ENCODE assay signal across 9 cellular contexts in genomic region chr20:63177134-63177784, GRCh38. TPM values are rescaled to one million over a fixed set of nuclear protein-coding genes. Genes with fewer than 3 reads are reported as not detected.
A peak's percentile ranks its signal among the peaks of the same experiment; 100 is the strongest.
DNase-seq lines count a peak whose midpoint lies in the region; ATAC-seq, FAIRE-seq and TF ChIP-seq lines count a peak whose summit lies in the region.
"Had no signal": no experiment of that assay in that cellular context is flagged by ENCODE, and none has a peak within 500 bp of the region (broad histone marks: within the 10 kb centered on the region; RNA-seq: fewer than 3 reads in every experiment).

No MANE protein-coding gene starts in this region.

- TF ChIP-seq POLR2A in GM12878 (IDR thresholded peaks at IDR 0.05; ENCODE audit: low read depth, low read length) = no peak

- POLR2A ChIA-PET in GM12878 (lab: Charles Lee) = no interaction called here

- BruUV-seq in GM12878 (replicated peaks; lab: Mats Ljungman, UMichigan) = no TSS peak

- SMC1A ChIA-PET in GM12878 (lab: Charles Lee; ENCODE audit: uncharacterized antibody, unreplicated experiment) = no interaction called here

- H3K79me2 ChIP-seq in GM23338 (replicated peaks; ENCODE audit: insufficient read depth) (no peaks in the 10 kb centered on the region), GM12878 (ENCODE audit: control insufficient read depth, insufficient read depth, low read length) (no peaks in the 10 kb centered on the region)

- H3K9ac ChIP-seq in GM12878 (ENCODE audit: control insufficient read depth, insufficient read depth, low read length) = no peak overlapping the region

- TF ChIP-seq RAD21 in GM12878 (IDR thresholded peaks at IDR 0.05; ENCODE audit: insufficient read depth, low read depth, low read length) = no peak

- H3F3A ChIP-seq in GM23338 (replicated peaks; ENCODE audit: low read depth) = no peaks in the 10 kb centered on the region

- H3K4me3 ChIP-seq in GM23338 (peak overlapping the region; percentile 69), GM12878 (no peak overlapping the region)

- no peaks in the 10 kb centered on the region for H3K9me3 Mint-ChIP-seq in GM23338
- H3K9me3 Mint-ChIP-seq in naive B cell = no peaks in the 10 kb centered on the region

- in situ Hi-C loops in GM12878 (cut with MboI) = no loop called here

- H3K4me2 ChIP-seq in GM23338 (peak overlapping the region; percentile 89), GM12878 (ENCODE audit: control insufficient read depth, insufficient read depth) (no peak overlapping the region)

- H3K27me3 Mint-ChIP-seq in GM23338 (ENCODE audit: insufficient read depth, low read depth, poor library complexity) = peaks cover 57% of the 10 kb centered on the region
- H3K27me3 Mint-ChIP-seq in naive B cell = peaks cover 11 to 71% (median 54%) of the 10 kb centered on the region in 3 donors

- H3K27ac ChIP-seq in GM23338 (ENCODE audit: low read depth) = no peak overlapping the region
- no peak overlapping the region for H3K27ac ChIP-seq in GM12878 (ENCODE audit: control insufficient read depth, insufficient read depth)

- TF ChIP-seq CTCF in GM23338 (conservative IDR thresholded peaks at IDR 0.05; ENCODE audit: low read depth in 2 of 2) (peak in 1 of 2 experiments; percentile 25; a peak in 1 of 4 replicates), GM12878 (IDR thresholded peaks at IDR 0.05 in 2 of 3, conservative IDR thresholded peaks at IDR 0.05 in 1 of 3; ENCODE audit: control insufficient read depth in 2 of 3, extremely low read depth in 1 of 3, insufficient read depth in 1 of 3, low read depth in 3 of 3, low read length in 3 of 3) (no peak)

- H3K9me2 ChIP-seq in GM23338 (ENCODE audit: insufficient read depth) = no peaks in the 10 kb centered on the region

- intact Hi-C loops in GM12878 (cut with micrococcal nuclease; ENCODE audit: unreplicated experiment) = loop anchor here (2.0 kb wide), 1 partner anchor 204 kb away; no protein-coding TSS in a partner anchor

- no peak overlapping the region for H3K27ac Mint-ChIP-seq in GM23338
- H3K27ac Mint-ChIP-seq in naive B cell = no peak overlapping the region

- H3K27me3 ChIP-seq in GM23338 (ENCODE audit: insufficient read depth) (peaks cover 56% of the 10 kb centered on the region), GM12878 (replicated peaks in 1 of 2; ENCODE audit: control insufficient read depth in 2 of 2, insufficient read depth in 2 of 2, low read length in 1 of 2) (peaks cover 19 to 21% of the 10 kb centered on the region in 2 experiments)

- CTCF ChIA-PET in GM12878 (lab: Yijun Ruan, JAX) = no interaction called here

- H2AFZ ChIP-seq in GM23338 (peak overlapping the region; percentile 69; the same call in 1 of the 2 replicates), GM12878 (ENCODE audit: control insufficient read depth, low read depth, low read length) (no peak overlapping the region)

- no peak for TF ChIP-seq EP300 in GM12878 (IDR thresholded peaks at IDR 0.05; ENCODE audit: borderline replicate concordance in 1 of 2, control insufficient read depth in 1 of 2, low read depth in 2 of 2, low read length in 2 of 2)

- RAD21 ChIA-PET in GM12878 (lab: Charles Lee; ENCODE audit: unreplicated experiment) = no interaction called here

- no peaks in the 10 kb centered on the region for H3K9me3 ChIP-seq in GM12878 (replicated peaks; ENCODE audit: control insufficient read depth, insufficient read depth, low read length)

- 30% methylated on average over 74 of the region's 96 CpGs for WGBS in GM12878 (ENCODE audit: insufficient coverage, insufficient replicate concordance, low lambda C conversion rate, missing lambda C conversion rate)

- H3K4me1 ChIP-seq in GM23338 (ENCODE audit: insufficient read depth) = peaks cover 36% of the 10 kb centered on the region
- H3K4me1 ChIP-seq in GM12878 (ENCODE audit: control insufficient read depth, insufficient read depth, low read length) = no peaks in the 10 kb centered on the region

- peak; percentile 4 for ATAC-seq in GM23338
- no peak for ATAC-seq in GM12878
- no peak for ATAC-seq in naive B cell (ENCODE audit: low read depth in 2 of 2)
- no peak for ATAC-seq in GM18519 (IDR thresholded peaks at IDR 0.05; ENCODE audit: low FRiP score, unreplicated experiment)

- H3K4me3 Mint-ChIP-seq in GM23338 (peak overlapping the region; percentile 87), naive B cell (peak overlapping the region in 6 of 8 donors; percentile 46 to 75 (median 69))

- FAIRE-seq in GM12878 (lab: Jason Lieb, UNC) = no peak

- H3K4me1 Mint-ChIP-seq in GM23338 (peaks cover 25% of the 10 kb centered on the region), naive B cell (peaks cover 14 to 34% (median 15%) of the 10 kb centered on the region in 3 donors)

- H4K20me1 ChIP-seq in GM23338 (replicated peaks; ENCODE audit: insufficient read depth) (no peaks in the 10 kb centered on the region), GM12878 (ENCODE audit: control insufficient read depth, insufficient read depth) (no peaks in the 10 kb centered on the region)

- H3K36me3 Mint-ChIP-seq in GM23338 (ENCODE audit: low read depth) = no peaks in the 10 kb centered on the region
- peaks cover 0 to 3% of the 10 kb centered on the region in 2 donors for H3K36me3 Mint-ChIP-seq in naive B cell

- DNase-seq in Ammon's horn (ENCODE audit: low spot score) = peak; percentile 67
- DNase-seq in GM23338 (ENCODE audit: low spot score) = peak; percentile 70
- no peak for DNase-seq in GM12878 (ENCODE audit: low read depth, low spot score)
- DNase-seq in naive B cell = no peak
- DNase-seq in MV-4-11 (lab: John Stamatoyannopoulos, UW) = no peak
- DNase-seq in NCI-H2081 treated with DMSO at 0.1 percent for 48 hours (lab: John Stamatoyannopoulos, UW) = no peak
- no peak for DNase-seq in ureter (ENCODE audit: low spot score)
- DNase-seq: DND-41 had no signal

- H3K36me3 ChIP-seq in GM23338 (ENCODE audit: insufficient read depth) (no peaks in the 10 kb centered on the region), GM12878 (ENCODE audit: control insufficient read depth in 2 of 2, insufficient read depth in 2 of 2, low read length in 1 of 2) (no peaks in the 10 kb centered on the region)

TF ChIP-seq in GM23338, 12 proteins besides CTCF, POLR2A, EP300 and RAD21 (continues in another document):
- no peak for TF ChIP-seq STAT1 (IDR thresholded peaks at IDR 0.05; ENCODE audit: unreplicated experiment)
- TF ChIP-seq CREB1 (CRISPR knock-in tag; IDR thresholded peaks at IDR 0.05; ENCODE audit: low read depth) = peak; percentile 94
- TF ChIP-seq ZNF331 (CRISPR knock-in tag; IDR thresholded peaks at IDR 0.05; ENCODE audit: low read depth) = no peak

TF ChIP-seq in GM12878, 131 proteins besides CTCF, POLR2A, EP300 and RAD21:
- TF ChIP-seq MEF2A (IDR thresholded peaks at IDR 0.05; ENCODE audit: insufficient read depth, low read depth, low read length) (no peak), WRNIP1 (IDR thresholded peaks at IDR 0.05; ENCODE audit: borderline replicate concordance, low read depth, low read length) (no peak), BHLHE40 (IDR thresholded peaks at IDR 0.05; ENCODE audit: borderline replicate concordance in 1 of 2, low read depth in 2 of 2, low read length in 1 of 2) (peak in 1 of 2 experiments; percentile 17; a peak in 1 of 4 replicates), SUZ12 (IDR thresholded peaks at IDR 0.05; ENCODE audit: unreplicated experiment) (peak; percentile 69), DPF2 (IDR thresholded peaks at IDR 0.05) (no peak), HDAC6 (IDR thresholded peaks at IDR 0.05; ENCODE audit: unreplicated experiment) (peak; percentile 20)

RNA-seq across cellular contexts. Expression of gene YTHDF1, which starts 38.7 kb away (rescaled TPM):
- total RNA-seq in GM23338 (2014; rRNA removed; shearing (Covaris generic)) = 64.3 and 64.5 TPM in 2 replicates
- polyA plus RNA-seq in GM23338 (2016; fragmentation: Nextera tagmentation; extraction: Ambion mirVana) = 30.9 and 34.9 TPM in 2 replicates
- total RNA-seq in GM12878 (2013; cell fraction: nucleolus; rRNA removed) = 18.1 and 21.9 TPM in 2 replicates
- total RNA-seq in GM12878 (2014; rRNA removed) = 19.7 and 21.6 TPM in 2 replicates
- total RNA-seq in GM12878 (2014; rRNA removed; fragmentation: Illumina TruSeq; extraction: Trizol) = 18.5 and 21.3 TPM in 2 replicates
- total RNA-seq in GM12878 (2021) = 36.1 and 37.8 TPM in 2 replicates
- 17.4 TPM for polyA plus RNA-seq in GM12878 (2011; ENCODE audit: low read depth)
- 23.2 and 27.5 TPM in 2 replicates for polyA plus RNA-seq in GM12878 (2011; rRNA removed)
- polyA plus RNA-seq in GM12878 (2011; cell fraction: cytosol; rRNA removed) = 20.2 and 23.4 TPM in 2 replicates
- 24.5 and 27.8 TPM in 2 replicates for polyA plus RNA-seq in GM12878 (2011; cell fraction: nucleus; rRNA removed)
- polyA plus RNA-seq in GM12878 (2012) = 21.8 and 26.7 TPM in 2 replicates
- 23.3 and 24.7 TPM in 2 replicates for polyA plus RNA-seq in GM12878 (2014; fragmentation: Illumina TruSeq; extraction: Trizol)
- polyA plus RNA-seq in GM12878 (2014; fragmentation: Nextera tagmentation; extraction: Ambion mirVana) = 10 to 100 TPM; 11.4 to 14.8 TPM
- 32.9 and 33.1 TPM in 2 replicates for polyA plus RNA-seq in GM12878 (2014; rRNA removed)
- 10 to 100 TPM in 1 of 2 experiments, 1 to 10 TPM in 1; 4.6 to 14.5 TPM for polyA plus RNA-seq in GM12878 (2016; fragmentation: Nextera tagmentation; extraction: Ambion mirVana)
- 19.0 and 21.1 TPM in 2 replicates for polyA minus RNA-seq in GM12878 (2011; rRNA and poly(A)+ RNA removed)
- 14.3 and 17.2 TPM in 2 replicates for polyA minus RNA-seq in GM12878 (2011; cell fraction: cytosol; rRNA and poly(A)+ RNA removed)
- polyA minus RNA-seq in GM12878 (2011; cell fraction: nucleus; rRNA and poly(A)+ RNA removed) = 5.7 and 10.3 TPM in 2 replicates
- polyA plus RNA-seq in naive B cell (ENCODE audit: low read depth in 6 of 6) = 10 to 100 TPM; 27.4 to 41.9 (median 34.6) TPM
- total RNA-seq in ureter = 36.3 TPM

RNA-seq across cellular contexts. Expression of gene BIRC7, which starts 58.4 kb away (rescaled TPM):
- total RNA-seq in GM23338 (2014; rRNA removed; shearing (Covaris generic)) = 0.24 TPM in 1 of 2 replicates, not detected in the other
- polyA plus RNA-seq in GM23338 (2016; fragmentation: Nextera tagmentation; extraction: Ambion mirVana) = 0.16 TPM in 1 of 2 replicates, not detected in the other
- 27.4 and 27.6 TPM in 2 replicates for total RNA-seq in GM12878 (2013; cell fraction: nucleolus; rRNA removed)
- 0.11 TPM in 1 of 2 replicates, not detected in the other for total RNA-seq in GM12878 (2014; rRNA removed)
- total RNA-seq in GM12878 (2014; rRNA removed; fragmentation: Illumina TruSeq; extraction: Trizol) = not detected in 2 replicates
- not detected in 2 replicates for total RNA-seq in GM12878 (2021)
- polyA plus RNA-seq in GM12878 (2011; ENCODE audit: low read depth) = 0.29 TPM
- 0.26 and 0.31 TPM in 2 replicates for polyA plus RNA-seq in GM12878 (2011; rRNA removed)
- polyA plus RNA-seq in GM12878 (2011; cell fraction: cytosol; rRNA removed) = 0.99 and 1.1 TPM in 2 replicates
- 4.9 and 10.3 TPM in 2 replicates for polyA plus RNA-seq in GM12878 (2011; cell fraction: nucleus; rRNA removed)
- 1.2 and 4.0 TPM in 2 replicates for polyA plus RNA-seq in GM12878 (2012)
- not detected in 2 replicates for polyA plus RNA-seq in GM12878 (2014; fragmentation: Illumina TruSeq; extraction: Trizol)
- not detected for polyA plus RNA-seq in GM12878 (2014; fragmentation: Nextera tagmentation; extraction: Ambion mirVana)
- 0.08 TPM in 1 of 2 replicates, not detected in the other for polyA plus RNA-seq in GM12878 (2014; rRNA removed)
- not detected for polyA plus RNA-seq in GM12878 (2016; fragmentation: Nextera tagmentation; extraction: Ambion mirVana)
- 0.66 and 1.3 TPM in 2 replicates for polyA minus RNA-seq in GM12878 (2011; rRNA and poly(A)+ RNA removed)
- polyA minus RNA-seq in GM12878 (2011; cell fraction: cytosol; rRNA and poly(A)+ RNA removed) = not detected in 2 replicates
- polyA minus RNA-seq in GM12878 (2011; cell fraction: nucleus; rRNA and poly(A)+ RNA removed) = 1.7 and 2.4 TPM in 2 replicates
- not detected for polyA plus RNA-seq in naive B cell (ENCODE audit: low read depth in 6 of 6)
- 0.60 TPM for total RNA-seq in ureter

Comparison
In these comparisons a context has a peak if more than half of its experiments do, and no peak if none do; other contexts are left out.
1. DNase-seq: peak in Ammon's horn (single experiment) and GM23338 (single experiment); none in GM12878 (single experiment), naive B cell (single experiment), MV-4-11 (single experiment), NCI-H2081 treated with DMSO at 0.1 percent for 48 hours (single experiment) and ureter (single experiment).